Comparison of ENCODE assay signal across 1 cellular context in the genomic region with DNA sequence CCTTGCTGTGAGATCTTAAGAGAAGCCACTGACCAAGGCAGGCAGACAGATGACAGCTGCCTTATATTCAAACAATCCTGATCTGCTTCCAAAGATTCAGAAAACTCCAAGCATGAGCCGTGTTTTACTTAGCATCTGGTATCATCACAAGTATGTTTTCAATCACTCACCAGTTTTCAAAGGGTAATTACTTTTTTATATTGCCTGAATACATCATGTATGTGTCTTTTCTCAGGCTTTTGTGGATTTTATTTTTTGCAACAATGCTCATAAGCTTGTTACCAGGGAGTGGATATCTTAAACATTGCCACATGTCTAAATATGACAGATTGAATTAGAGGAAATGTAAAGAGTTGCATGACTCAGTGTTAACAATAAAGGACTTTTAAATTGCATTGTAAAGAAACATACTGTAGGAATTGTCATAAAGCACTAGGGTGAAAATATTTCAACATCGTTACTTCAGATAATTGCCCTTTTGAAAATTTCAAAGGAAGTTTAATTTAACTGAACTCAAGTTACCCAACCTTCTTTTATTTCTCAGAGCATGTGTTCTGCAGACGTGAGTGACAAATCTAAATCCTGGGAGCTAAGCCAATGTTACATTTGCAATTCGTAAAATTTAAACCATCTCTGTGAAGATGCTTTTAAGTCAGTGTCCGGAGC.
TF ChIP-seq lines count a peak whose summit lies in the region.

No MANE protein-coding gene starts in this region.

TF ChIP-seq in SK-N-SH treated with all-trans-retinoic acid at 6 μM for 48 hours, 23 proteins besides CTCF, POLR2A, EP300 and RAD21 (continued from another document):
- TF ChIP-seq, protein P1, sequence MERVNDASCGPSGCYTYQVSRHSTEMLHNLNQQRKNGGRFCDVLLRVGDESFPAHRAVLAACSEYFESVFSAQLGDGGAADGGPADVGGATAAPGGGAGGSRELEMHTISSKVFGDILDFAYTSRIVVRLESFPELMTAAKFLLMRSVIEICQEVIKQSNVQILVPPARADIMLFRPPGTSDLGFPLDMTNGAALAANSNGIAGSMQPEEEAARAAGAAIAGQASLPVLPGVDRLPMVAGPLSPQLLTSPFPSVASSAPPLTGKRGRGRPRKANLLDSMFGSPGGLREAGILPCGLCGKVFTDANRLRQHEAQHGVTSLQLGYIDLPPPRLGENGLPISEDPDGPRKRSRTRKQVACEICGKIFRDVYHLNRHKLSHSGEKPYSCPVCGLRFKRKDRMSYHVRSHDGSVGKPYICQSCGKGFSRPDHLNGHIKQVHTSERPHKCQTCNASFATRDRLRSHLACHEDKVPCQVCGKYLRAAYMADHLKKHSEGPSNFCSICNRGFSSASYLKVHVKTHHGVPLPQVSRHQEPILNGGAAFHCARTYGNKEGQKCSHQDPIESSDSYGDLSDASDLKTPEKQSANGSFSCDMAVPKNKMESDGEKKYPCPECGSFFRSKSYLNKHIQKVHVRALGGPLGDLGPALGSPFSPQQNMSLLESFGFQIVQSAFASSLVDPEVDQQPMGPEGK (CRISPR knock-in tag; IDR thresholded peaks at IDR 0.05; ENCODE audit: borderline replicate concordance): peak; percentile 72; the same call in 1 of the 2 replicates
- TF ChIP-seq TOX (CRISPR knock-in tag; IDR thresholded peaks at IDR 0.05; ENCODE audit: borderline replicate concordance) (peak; percentile 51; the same call in 1 of the 2 replicates), ZNF8 (CRISPR knock-in tag; IDR thresholded peaks at IDR 0.05) (peak; percentile 48; the same call in 1 of the 2 replicates)
